1 cellular context compared by ENCODE assay signal in the genomic region with DNA sequence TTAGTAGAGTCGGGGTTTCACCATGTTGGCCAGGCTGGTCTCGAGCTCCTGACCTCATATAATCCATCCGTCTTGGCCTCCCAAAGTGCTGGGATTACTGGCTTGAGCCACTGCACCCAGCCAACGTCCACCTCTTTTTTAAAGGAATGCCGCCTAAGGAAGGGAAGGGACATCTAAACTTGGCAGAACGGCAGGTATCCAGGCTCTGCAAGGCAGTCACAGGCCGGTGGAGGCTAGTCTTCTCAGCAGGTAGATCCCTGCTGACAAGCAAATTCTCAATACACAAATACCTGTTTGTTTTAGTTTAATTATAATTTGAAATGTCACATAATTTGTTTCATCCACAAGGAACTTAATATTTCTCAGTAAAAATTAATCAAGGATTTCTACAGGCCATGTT.
TF ChIP-seq lines count a peak whose summit lies in the region.

No MANE protein-coding gene starts in this region.

TF ChIP-seq in GM23338, 12 proteins besides CTCF, POLR2A, EP300 and RAD21 (continued from another document):
- TF ChIP-seq, protein P1, sequence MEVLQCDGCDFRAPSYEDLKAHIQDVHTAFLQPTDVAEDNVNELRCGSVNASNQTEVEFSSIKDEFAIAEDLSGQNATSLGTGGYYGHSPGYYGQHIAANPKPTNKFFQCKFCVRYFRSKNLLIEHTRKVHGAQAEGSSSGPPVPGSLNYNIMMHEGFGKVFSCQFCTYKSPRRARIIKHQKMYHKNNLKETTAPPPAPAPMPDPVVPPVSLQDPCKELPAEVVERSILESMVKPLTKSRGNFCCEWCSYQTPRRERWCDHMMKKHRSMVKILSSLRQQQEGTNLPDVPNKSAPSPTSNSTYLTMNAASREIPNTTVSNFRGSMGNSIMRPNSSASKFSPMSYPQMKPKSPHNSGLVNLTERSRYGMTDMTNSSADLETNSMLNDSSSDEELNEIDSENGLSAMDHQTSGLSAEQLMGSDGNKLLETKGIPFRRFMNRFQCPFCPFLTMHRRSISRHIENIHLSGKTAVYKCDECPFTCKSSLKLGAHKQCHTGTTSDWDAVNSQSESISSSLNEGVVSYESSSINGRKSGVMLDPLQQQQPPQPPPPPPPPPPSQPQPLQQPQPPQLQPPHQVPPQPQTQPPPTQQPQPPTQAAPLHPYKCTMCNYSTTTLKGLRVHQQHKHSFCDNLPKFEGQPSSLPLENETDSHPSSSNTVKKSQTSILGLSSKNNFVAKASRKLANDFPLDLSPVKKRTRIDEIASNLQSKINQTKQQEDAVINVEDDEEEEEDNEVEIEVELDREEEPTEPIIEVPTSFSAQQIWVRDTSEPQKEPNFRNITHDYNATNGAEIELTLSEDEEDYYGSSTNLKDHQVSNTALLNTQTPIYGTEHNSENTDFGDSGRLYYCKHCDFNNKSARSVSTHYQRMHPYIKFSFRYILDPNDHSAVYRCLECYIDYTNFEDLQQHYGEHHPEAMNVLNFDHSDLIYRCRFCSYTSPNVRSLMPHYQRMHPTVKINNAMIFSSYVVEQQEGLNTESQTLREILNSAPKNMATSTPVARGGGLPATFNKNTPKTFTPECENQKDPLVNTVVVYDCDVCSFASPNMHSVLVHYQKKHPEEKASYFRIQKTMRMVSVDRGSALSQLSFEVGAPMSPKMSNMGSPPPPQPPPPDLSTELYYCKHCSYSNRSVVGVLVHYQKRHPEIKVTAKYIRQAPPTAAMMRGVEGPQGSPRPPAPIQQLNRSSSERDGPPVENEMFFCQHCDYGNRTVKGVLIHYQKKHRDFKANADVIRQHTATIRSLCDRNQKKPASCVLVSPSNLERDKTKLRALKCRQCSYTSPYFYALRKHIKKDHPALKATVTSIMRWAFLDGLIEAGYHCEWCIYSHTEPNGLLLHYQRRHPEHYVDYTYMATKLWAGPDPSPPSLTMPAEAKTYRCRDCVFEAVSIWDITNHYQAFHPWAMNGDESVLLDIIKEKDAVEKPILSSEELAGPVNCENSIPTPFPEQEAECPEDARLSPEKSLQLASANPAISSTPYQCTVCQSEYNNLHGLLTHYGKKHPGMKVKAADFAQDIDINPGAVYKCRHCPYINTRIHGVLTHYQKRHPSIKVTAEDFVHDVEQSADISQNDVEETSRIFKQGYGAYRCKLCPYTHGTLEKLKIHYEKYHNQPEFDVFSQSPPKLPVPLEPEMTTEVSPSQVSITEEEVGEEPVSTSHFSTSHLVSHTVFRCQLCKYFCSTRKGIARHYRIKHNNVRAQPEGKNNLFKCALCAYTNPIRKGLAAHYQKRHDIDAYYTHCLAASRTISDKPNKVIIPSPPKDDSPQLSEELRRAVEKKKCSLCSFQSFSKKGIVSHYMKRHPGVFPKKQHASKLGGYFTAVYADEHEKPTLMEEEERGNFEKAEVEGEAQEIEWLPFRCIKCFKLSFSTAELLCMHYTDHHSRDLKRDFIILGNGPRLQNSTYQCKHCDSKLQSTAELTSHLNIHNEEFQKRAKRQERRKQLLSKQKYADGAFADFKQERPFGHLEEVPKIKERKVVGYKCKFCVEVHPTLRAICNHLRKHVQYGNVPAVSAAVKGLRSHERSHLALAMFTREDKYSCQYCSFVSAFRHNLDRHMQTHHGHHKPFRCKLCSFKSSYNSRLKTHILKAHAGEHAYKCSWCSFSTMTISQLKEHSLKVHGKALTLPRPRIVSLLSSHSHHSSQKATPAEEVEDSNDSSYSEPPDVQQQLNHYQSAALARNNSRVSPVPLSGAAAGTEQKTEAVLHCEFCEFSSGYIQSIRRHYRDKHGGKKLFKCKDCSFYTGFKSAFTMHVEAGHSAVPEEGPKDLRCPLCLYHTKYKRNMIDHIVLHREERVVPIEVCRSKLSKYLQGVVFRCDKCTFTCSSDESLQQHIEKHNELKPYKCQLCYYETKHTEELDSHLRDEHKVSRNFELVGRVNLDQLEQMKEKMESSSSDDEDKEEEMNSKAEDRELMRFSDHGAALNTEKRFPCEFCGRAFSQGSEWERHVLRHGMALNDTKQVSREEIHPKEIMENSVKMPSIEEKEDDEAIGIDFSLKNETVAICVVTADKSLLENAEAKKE (CRISPR knock-in tag; IDR thresholded peaks at IDR 0.05), result no peak
- TF ChIP-seq EZH2phosphoT487 (IDR thresholded peaks at IDR 0.05; ENCODE audit: unreplicated experiment), result no peak
- no peak for TF ChIP-seq POLR2AphosphoS5 (IDR thresholded peaks at IDR 0.05; ENCODE audit: low read depth)
- TF ChIP-seq, protein P2, sequence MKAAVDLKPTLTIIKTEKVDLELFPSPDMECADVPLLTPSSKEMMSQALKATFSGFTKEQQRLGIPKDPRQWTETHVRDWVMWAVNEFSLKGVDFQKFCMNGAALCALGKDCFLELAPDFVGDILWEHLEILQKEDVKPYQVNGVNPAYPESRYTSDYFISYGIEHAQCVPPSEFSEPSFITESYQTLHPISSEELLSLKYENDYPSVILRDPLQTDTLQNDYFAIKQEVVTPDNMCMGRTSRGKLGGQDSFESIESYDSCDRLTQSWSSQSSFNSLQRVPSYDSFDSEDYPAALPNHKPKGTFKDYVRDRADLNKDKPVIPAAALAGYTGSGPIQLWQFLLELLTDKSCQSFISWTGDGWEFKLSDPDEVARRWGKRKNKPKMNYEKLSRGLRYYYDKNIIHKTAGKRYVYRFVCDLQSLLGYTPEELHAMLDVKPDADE (IDR thresholded peaks at IDR 0.05), result no peak
- TF ChIP-seq EZH2 (IDR thresholded peaks at IDR 0.05; ENCODE audit: low read depth, unreplicated experiment), result no peak
